13 cellular contexts compared by ENCODE assay signal in genomic region chr12:41368006-41368405, GRCh38.
DNase-seq lines count a peak whose midpoint lies in the region; ATAC-seq, FAIRE-seq and TF ChIP-seq lines count a peak whose summit lies in the region.
"Had no signal": no experiment of that assay in that cellular context is flagged by ENCODE, and none has a peak within 500 bp of the region (broad histone marks: within the 10 kb centered on the region; RNA-seq: fewer than 3 reads in every experiment).

No MANE protein-coding gene starts in this region.

- 0 out of 2 replicates have a peak, but pooled peaks have one; percentile 14 for TF ChIP-seq RAD21 in IMR-90 (IDR thresholded peaks at IDR 0.05; ENCODE audit: low read length)

- CTCF ChIA-PET in GM10248 (lab: Yijun Ruan, JAX) (interaction anchor here (1.2 kb wide), 2 partner anchors 14 to 657 kb away, joined by 3 read pairs; no protein-coding TSS in a partner anchor), IMR-90 (lab: Yijun Ruan, JAX) (no interaction called here)

- H4K20me1 ChIP-seq in IMR-90 (ENCODE audit: insufficient read depth, low read length) (no peaks in the 10 kb centered on the region), astrocyte (ENCODE audit: insufficient read depth, low read length) (no peaks in the 10 kb centered on the region)

- H2AFZ ChIP-seq in IMR-90 (replicated peaks; ENCODE audit: low read length, poor library complexity) = no peak overlapping the region
- no peak overlapping the region for H2AFZ ChIP-seq in astrocyte (ENCODE audit: low read depth, low read length)

- no TSS peak for BruUV-seq in IMR-90 (replicated peaks; lab: Mats Ljungman, UMichigan)

- H3K56ac ChIP-seq in IMR-90 (ENCODE audit: extremely low read depth, insufficient read depth, low read length) = no peak overlapping the region

- no peak overlapping the region for H4K8ac ChIP-seq in IMR-90 (ENCODE audit: low read depth in 2 of 2, low read length in 2 of 2)

- TF ChIP-seq POLR2A in IMR-90 (IDR thresholded peaks at IDR 0.05; ENCODE audit: low read depth, low read length) = no peak

- in situ Hi-C loops in IMR-90 (cut with MboI; ENCODE audit: low sequenced_read_pairs) = no loop called here

- TF ChIP-seq CTCF in GM10248 (IDR thresholded peaks at IDR 0.05; ENCODE audit: control extremely low read depth, extremely low read depth, low read depth, missing control alignments) = peak; percentile 11
- peak; percentile 19; the same call in 1 of the 2 replicates for TF ChIP-seq CTCF in IMR-90 (conservative IDR thresholded peaks at IDR 0.05; ENCODE audit: low read depth, low read length)
- peak; percentile 11 for TF ChIP-seq CTCF in astrocyte (IDR thresholded peaks at IDR 0.05; ENCODE audit: insufficient read depth, low read depth, low read length)

- H3K27me3 ChIP-seq in IMR-90 (ENCODE audit: control insufficient read depth, insufficient read depth, low read length) (no peaks in the 10 kb centered on the region), astrocyte (ENCODE audit: insufficient read depth, low read length) (no peaks in the 10 kb centered on the region)
- H3K27me3 ChIP-seq: SJCRH30 had no signal

- intact Hi-C loops in IMR-90 (cut with micrococcal nuclease) = no loop called here

- no peak overlapping the region for H3K18ac ChIP-seq in IMR-90 (ENCODE audit: low read depth, low read length)

- H3K14ac ChIP-seq in IMR-90 (replicated peaks; ENCODE audit: low read depth, low read length) = no peak overlapping the region

- no peaks in the 10 kb centered on the region for H3K36me3 Mint-ChIP-seq in astrocyte (ENCODE audit: low read depth, unreplicated experiment)
- H3K36me3 Mint-ChIP-seq: mesothelial cell of epicardium had no signal

- no peak overlapping the region for H4K5ac ChIP-seq in IMR-90 (ENCODE audit: low read depth, low read length)

- H3K27ac Mint-ChIP-seq in astrocyte (ENCODE audit: unreplicated experiment) = no peak overlapping the region
- H3K27ac Mint-ChIP-seq: mesothelial cell of epicardium had no signal

- H3K9ac ChIP-seq in IMR-90 (ENCODE audit: low read depth, low read length) = no peak overlapping the region
- H3K9ac ChIP-seq in astrocyte (ENCODE audit: low read length) = no peak overlapping the region

- H3K9me3 Mint-ChIP-seq in astrocyte (ENCODE audit: unreplicated experiment) = peaks cover 8% of the 10 kb centered on the region

- H2BK5ac ChIP-seq in IMR-90 (ENCODE audit: low read depth, low read length, poor library complexity, severe bottlenecking) = no peak overlapping the region

- no peak for FAIRE-seq in astrocyte (lab: Jason Lieb, UNC)

- H3K4ac ChIP-seq in IMR-90 (ENCODE audit: low read depth, low read length) = no peak overlapping the region

- no CpG with 5 or more reads among the region's 1 CpG for WGBS in IMR-90 (ENCODE audit: extremely low coverage in 2 of 2, insufficient read length in 1 of 2), 2 experiments

- no peak overlapping the region for H3K4me2 ChIP-seq in IMR-90 (ENCODE audit: low read depth, low read length)
- H3K4me2 ChIP-seq in astrocyte (ENCODE audit: low read length) = no peak overlapping the region

- no peaks in the 10 kb centered on the region for H3K36me3 ChIP-seq in IMR-90 (ENCODE audit: control insufficient read depth, insufficient read depth, low read length)
- no peaks in the 10 kb centered on the region for H3K36me3 ChIP-seq in astrocyte (ENCODE audit: insufficient read depth, low read length)
- H3K36me3 ChIP-seq: SJCRH30 had no signal

- POLR2A ChIA-PET in GM10248 (lab: Yijun Ruan, JAX) (no interaction called here), IMR-90 (lab: Charles Lee; ENCODE audit: unreplicated experiment) (no interaction called here)

- H3K27ac ChIP-seq in IMR-90 (ENCODE audit: insufficient read depth, low read length) = no peak overlapping the region
- H3K27ac ChIP-seq in astrocyte (ENCODE audit: low read depth, low read length) = no peak overlapping the region
- H3K27ac ChIP-seq: SJCRH30, skin epidermis had no signal

- H3K9me3 ChIP-seq in IMR-90 (ENCODE audit: control insufficient read depth, insufficient read depth, low read length) (no peaks in the 10 kb centered on the region), astrocyte (ENCODE audit: insufficient read depth, low read depth, low read length) (peaks cover 2% of the 10 kb centered on the region)
- H3K9me3 ChIP-seq: SJCRH30 had no signal

- H2AK5ac ChIP-seq in IMR-90 (ENCODE audit: low read depth, low read length) = no peak overlapping the region

- H3K9me1 ChIP-seq in IMR-90 (ENCODE audit: insufficient read depth, low read length) = no peaks in the 10 kb centered on the region

- no peak overlapping the region for H2AK9ac ChIP-seq in IMR-90 (replicated peaks; ENCODE audit: low read depth, low read length, poor library complexity)

- no peak overlapping the region for H2BK20ac ChIP-seq in IMR-90 (ENCODE audit: low read depth, low read length)

- no peaks in the 10 kb centered on the region for H3K27me3 Mint-ChIP-seq in astrocyte (ENCODE audit: low read depth, unreplicated experiment)

- ATAC-seq in IMR-90 (ENCODE audit: low read depth) (no peak), GM21360 (IDR thresholded peaks at IDR 0.05; ENCODE audit: unreplicated experiment) (no peak), HG02885 (IDR thresholded peaks at IDR 0.05; ENCODE audit: poor library complexity, unreplicated experiment) (no peak)

- no peak overlapping the region for H2BK15ac ChIP-seq in IMR-90 (ENCODE audit: low read depth, low read length)

- H2BK120ac ChIP-seq in IMR-90 (ENCODE audit: low read depth, low read length) = no peak overlapping the region

- dilution Hi-C loops in IMR-90 (cut with HindIII; ENCODE audit: low sequenced_read_pairs, unreplicated experiment) = no loop called here

- DNase-seq in GM10248 (ENCODE audit: extremely low spot score) = no peak
- peak; percentile 1 for DNase-seq in IMR-90
- DNase-seq in astrocyte (ENCODE audit: low read depth) = no peak
- DNase-seq in kidney tubule cell (ENCODE audit: low spot score) = peak; percentile 2
- DNase-seq in stimulated activated CD4-positive, alpha-beta T cell treated with anti-CD3 and anti-CD28 coated beads, Interleukin-4, amount 100 ng/mL, for 4 hours = no peak
- DNase-seq in activated CD4-positive, CD25-positive, alpha-beta regulatory T cell (lab: John Stamatoyannopoulos, UW) = no peak
- DNase-seq: activated CD8-positive, alpha-beta memory T cell treated with anti-CD3 and anti-CD28 coated beads for 24 hours; amygdala had no signal

- no peak overlapping the region for H4K91ac ChIP-seq in IMR-90 (ENCODE audit: insufficient read depth, low read depth, low read length)

- H3K79me2 ChIP-seq in astrocyte (ENCODE audit: insufficient read depth, low read length) = no peaks in the 10 kb centered on the region

- H3K4me1 ChIP-seq in IMR-90 (ENCODE audit: control insufficient read depth, insufficient read depth, low read length) = no peaks in the 10 kb centered on the region
- no peaks in the 10 kb centered on the region for H3K4me1 ChIP-seq in astrocyte (ENCODE audit: insufficient read depth, low read length)

- H3K4me3 Mint-ChIP-seq in astrocyte (ENCODE audit: unreplicated experiment) = no peak overlapping the region
- H3K4me3 Mint-ChIP-seq: mesothelial cell of epicardium had no signal

- H3K4me3 ChIP-seq in IMR-90 (ENCODE audit: insufficient read depth, low read depth, low read length) = no peak overlapping the region
- H3K4me3 ChIP-seq in astrocyte (ENCODE audit: insufficient read depth, low read depth, low read length) = no peak overlapping the region
- H3K4me3 ChIP-seq: SJCRH30, skin epidermis had no signal

- H3K23ac ChIP-seq in IMR-90 (ENCODE audit: low read depth, low read length) = no peak overlapping the region

- no peaks in the 10 kb centered on the region for H3K79me1 ChIP-seq in IMR-90 (ENCODE audit: low read depth in 1 of 2, low read length in 2 of 2)

- no peaks in the 10 kb centered on the region for H3K4me1 Mint-ChIP-seq in astrocyte (ENCODE audit: low read depth, unreplicated experiment)

TF ChIP-seq in IMR-90, 13 proteins besides CTCF, POLR2A, EP300 and RAD21:
- TF ChIP-seq BHLHE40 (IDR thresholded peaks at IDR 0.05; ENCODE audit: low read depth, low read length) (no peak), FOS (IDR thresholded peaks at IDR 0.05; ENCODE audit: low read depth, low read length) (no peak), RFX5 (IDR thresholded peaks at IDR 0.05; ENCODE audit: low read depth, low read length) (no peak), NFE2L2 (IDR thresholded peaks at IDR 0.05; ENCODE audit: low read depth, low read length) (no peak), MAZ (IDR thresholded peaks at IDR 0.05; ENCODE audit: borderline replicate concordance, low read depth, low read length) (no peak), SMC3 (IDR thresholded peaks at IDR 0.05; ENCODE audit: low read depth, low read length) (no peak; the same call in 1 of the 2 replicates), CHD1 (IDR thresholded peaks at IDR 0.05; ENCODE audit: low read depth, low read length) (no peak), MXI1 (IDR thresholded peaks at IDR 0.05; ENCODE audit: borderline replicate concordance, low read depth, low read length) (no peak), RCOR1 (IDR thresholded peaks at IDR 0.05; ENCODE audit: insufficient replicate concordance, low read length) (no peak), USF2 (IDR thresholded peaks at IDR 0.05; ENCODE audit: low read depth, low read length) (no peak), MAFK (IDR thresholded peaks at IDR 0.05; ENCODE audit: low read depth, low read length) (no peak), CEBPB (IDR thresholded peaks at IDR 0.05; ENCODE audit: low read depth, low read length) (no peak), ELK1 (IDR thresholded peaks at IDR 0.05; ENCODE audit: borderline replicate concordance, low read depth, low read length) (no peak)

Comparison
In these comparisons a context has a peak if more than half of its experiments do, and no peak if none do; other contexts are left out.
1. DNase-seq: peak in IMR-90 (single experiment) and kidney tubule cell (single experiment); none in GM10248 (single experiment), astrocyte (single experiment), stimulated activated CD4-positive, alpha-beta T cell treated with anti-CD3 and anti-CD28 coated beads, Interleukin-4, amount 100 ng/mL, for 4 hours (0 of 2) and activated CD4-positive, CD25-positive, alpha-beta regulatory T cell (0 of 4).
2. Peak in every context shown above with its lines, with median percentiles within 50 percentile points of each other: CTCF ChIP-seq.